8 cellular contexts compared by ENCODE assay signal in the genomic region with DNA sequence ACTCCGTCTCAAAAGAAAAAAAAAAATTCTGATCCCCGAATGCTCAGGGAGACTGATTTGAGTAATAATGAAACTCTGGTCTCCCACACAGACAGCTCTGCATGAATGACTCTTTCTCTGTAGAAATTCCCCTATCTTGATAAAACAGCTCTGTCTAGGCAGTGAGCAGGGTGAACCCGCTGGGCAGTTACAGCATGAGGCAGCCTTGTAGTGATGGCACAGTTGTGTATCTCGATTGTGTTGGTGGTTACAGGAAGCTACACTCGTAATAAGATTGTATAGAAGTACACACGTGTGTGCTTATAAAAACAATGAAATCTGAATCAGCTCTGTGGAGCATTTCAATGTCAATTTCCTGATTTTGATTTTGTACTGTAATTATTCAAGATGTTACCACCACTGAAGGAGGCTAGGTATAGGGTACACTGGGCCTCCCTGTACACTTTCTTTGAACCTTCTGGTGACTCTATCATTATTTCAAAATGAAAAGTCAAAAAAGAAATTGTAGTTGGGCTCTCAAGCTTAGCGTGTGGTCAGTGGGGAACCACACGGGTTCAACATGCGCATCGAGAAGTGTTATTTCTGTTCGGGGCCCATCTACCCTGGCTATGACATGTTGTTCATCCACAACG. TPM values are rescaled to one million over a fixed set of nuclear protein-coding genes. Genes with fewer than 3 reads are reported as not detected.
DNase-seq lines count a peak whose midpoint lies in the region; ATAC-seq and TF ChIP-seq lines count a peak whose summit lies in the region.

No MANE protein-coding gene starts in this region.

- peak overlapping the region in 1 of 4 donors; percentile 26 for H3K4me3 Mint-ChIP-seq in CD4-positive, CD25-positive, alpha-beta regulatory T cell

- no peak for TF ChIP-seq POLR2A in adrenal gland (IDR thresholded peaks at IDR 0.05)

- H3K27me3 Mint-ChIP-seq in CD4-positive, CD25-positive, alpha-beta regulatory T cell: no peaks in the 10 kb centered on the region

- H3K27ac Mint-ChIP-seq in CD4-positive, CD25-positive, alpha-beta regulatory T cell: peak overlapping the region in 1 of 3 donors; percentile 23

- intact Hi-C loops in adrenal gland (cut with DNase I): no loop called here

- H3K4me3 ChIP-seq in CD4-positive, CD25-positive, alpha-beta regulatory T cell (ENCODE audit: low read depth, low read length): no peak overlapping the region
- no peak overlapping the region for H3K4me3 ChIP-seq in choroid plexus epithelial cell (ENCODE audit: low read depth, low read length)
- H3K4me3 ChIP-seq in adrenal gland: no peak overlapping the region

- H3K4me1 ChIP-seq in CD4-positive, CD25-positive, alpha-beta regulatory T cell (ENCODE audit: control insufficient read depth, insufficient read depth, low read length, poor library complexity, severe bottlenecking): no peaks in the 10 kb centered on the region
- peaks cover 0 to 5% of the 10 kb centered on the region in 2 donors for H3K4me1 ChIP-seq in adrenal gland (replicated peaks in 1 of 2)

- peak in 1 of 3 donors; percentile 32 for DNase-seq in CD4-positive, CD25-positive, alpha-beta regulatory T cell
- DNase-seq in choroid plexus epithelial cell (ENCODE audit: low read depth) (peak; percentile 66), adrenal gland (no peak), SKM-1 (lab: John Stamatoyannopoulos, UW; ENCODE audit: unreplicated experiment) (no peak), NCI-H510A (lab: John Stamatoyannopoulos, UW) (no peak), H4 (ENCODE audit: low spot score) (no peak)

- no peaks in the 10 kb centered on the region for H3K36me3 ChIP-seq in CD4-positive, CD25-positive, alpha-beta regulatory T cell (ENCODE audit: control insufficient read depth, insufficient read depth, low read length)
- no peaks in the 10 kb centered on the region for H3K36me3 ChIP-seq in adrenal gland (replicated peaks in 1 of 2)

- H3K4me1 Mint-ChIP-seq in CD4-positive, CD25-positive, alpha-beta regulatory T cell: peaks cover 0 to 18% (median 10%) of the 10 kb centered on the region in 4 donors

- TF ChIP-seq CTCF in choroid plexus epithelial cell (conservative IDR thresholded peaks at IDR 0.05; ENCODE audit: low read depth, low read length): no peak
- no peak for TF ChIP-seq CTCF in adrenal gland (IDR thresholded peaks at IDR 0.05)

- peaks cover 6% of the 10 kb centered on the region for H3K36me3 Mint-ChIP-seq in CD4-positive, CD25-positive, alpha-beta regulatory T cell

- no peak overlapping the region for H3K27ac ChIP-seq in CD4-positive, CD25-positive, alpha-beta regulatory T cell (ENCODE audit: insufficient read depth, low read length, poor library complexity, severe bottlenecking)
- H3K27ac ChIP-seq in adrenal gland: no peak overlapping the region

- peaks cover 0 to 5% (median 0%) of the 10 kb centered on the region in 7 donors for H3K9me3 Mint-ChIP-seq in CD4-positive, CD25-positive, alpha-beta regulatory T cell

- H3K27me3 ChIP-seq in CD4-positive, CD25-positive, alpha-beta regulatory T cell (ENCODE audit: control insufficient read depth, insufficient read depth, low read length): peaks cover 2% of the 10 kb centered on the region
- H3K27me3 ChIP-seq in adrenal gland: no peaks in the 10 kb centered on the region

- 83 to 85% (median 83%) methylated on average over 12 of the region's 12 CpGs for WGBS in adrenal gland, 4 donors

- ATAC-seq in CD4-positive, CD25-positive, alpha-beta regulatory T cell (ENCODE audit: low read depth in 2 of 2): peak; percentile 48 to 54
- ATAC-seq in GM21367 (IDR thresholded peaks at IDR 0.05; ENCODE audit: unreplicated experiment): peak; percentile 83
- ATAC-seq in HG03521 (IDR thresholded peaks at IDR 0.05; ENCODE audit: unreplicated experiment): peak; percentile 79

- no peaks in the 10 kb centered on the region for H3K9me3 ChIP-seq in CD4-positive, CD25-positive, alpha-beta regulatory T cell (ENCODE audit: control insufficient read depth in 2 of 2, low read length in 2 of 2)
- no peaks in the 10 kb centered on the region for H3K9me3 ChIP-seq in adrenal gland (replicated peaks in 1 of 3)

RNA-seq across cellular contexts. Expression of gene ATP8B1, which starts 34.9 kb away (rescaled TPM):
- total RNA-seq in CD4-positive, CD25-positive, alpha-beta regulatory T cell: not detected
- polyA plus RNA-seq in CD4-positive, CD25-positive, alpha-beta regulatory T cell: under 1 TPM in 1 of 4 donors, not detected in 3; 0.20 TPM
- 10 to 100 TPM; 11.4 to 42.5 (median 15.8) TPM for total RNA-seq in adrenal gland
- 10 to 100 TPM in 1 of 3 donors, 1 to 10 TPM in 2; 4.3 to 13.4 (median 4.7) TPM for polyA plus RNA-seq in adrenal gland
- total RNA-seq in H4 (2014; rRNA removed; shearing (Covaris generic)): 0.64 and 1.8 TPM in 2 replicates
